1 cellular context compared by ENCODE assay signal in genomic region chr16:21277927-21278706, GRCh38.
TF ChIP-seq lines count a peak whose summit lies in the region.

Gene CRYM, minus strand, starts transcription at chr16:21278290. Its CDS starts 39 bp downstream, at chr16:21278251.

TF ChIP-seq in K562, 482 proteins besides CTCF, POLR2A, EP300 and RAD21 (continued from another document and continues in another):
- TF ChIP-seq CHD7 (IDR thresholded peaks at IDR 0.05; ENCODE audit: low read depth, low read length) (no peak), DDX20 (tag; IDR thresholded peaks at IDR 0.05; ENCODE audit: low read depth) (no peak), CREB5 (CRISPR knock-in tag; IDR thresholded peaks at IDR 0.05) (no peak), YBX1 (IDR thresholded peaks at IDR 0.05) (no peak), ZNF143 (CRISPR knock-in tag; IDR thresholded peaks at IDR 0.05) (no peak), ZBTB49 (CRISPR knock-in tag; IDR thresholded peaks at IDR 0.05; ENCODE audit: borderline replicate concordance) (no peak), PHB (CRISPR knock-in tag; IDR thresholded peaks at IDR 0.05) (no peak), SIN3B (IDR thresholded peaks at IDR 0.05; ENCODE audit: low read depth) (no peak), ZSCAN29 (IDR thresholded peaks at IDR 0.05) (no peak), POLR2AphosphoS2 (IDR thresholded peaks at IDR 0.05; ENCODE audit: low read length) (no peak), SOX6 (IDR thresholded peaks at IDR 0.05) (peak; percentile 20; the same call in 1 of the 2 replicates), SMARCE1 (IDR thresholded peaks at IDR 0.05) (peak; percentile 39; the same call in 1 of the 2 replicates), HOXB6 (CRISPR knock-in tag; IDR thresholded peaks at IDR 0.05; ENCODE audit: borderline replicate concordance) (no peak), SP1 (CRISPR knock-in tag; IDR thresholded peaks at IDR 0.05) (peak; percentile 66; the same call in 1 of the 2 replicates), CBX2 (IDR thresholded peaks at IDR 0.05; ENCODE audit: insufficient read depth, low read length, poor library complexity, severe bottlenecking) (no peak), SMC3 (conservative IDR thresholded peaks at IDR 0.05; ENCODE audit: insufficient read depth, low read depth, low read length) (peak; percentile 75), NR4A1 (CRISPR knock-in tag; IDR thresholded peaks at IDR 0.05) (no peak), NR4A1 (tag; IDR thresholded peaks at IDR 0.05) (no peak), NCOA6 (IDR thresholded peaks at IDR 0.05) (no peak), FOXO4 (CRISPR knock-in tag; IDR thresholded peaks at IDR 0.05) (no peak), ZNF830 (CRISPR knock-in tag; IDR thresholded peaks at IDR 0.05) (no peak), HMG20B (CRISPR knock-in tag; IDR thresholded peaks at IDR 0.05) (no peak), PML (IDR thresholded peaks at IDR 0.05; ENCODE audit: low read length) (no peak), KHSRP (IDR thresholded peaks at IDR 0.05) (no peak), FOS (IDR thresholded peaks at IDR 0.05; ENCODE audit: extremely low read depth, insufficient read length) (no peak), HEY1 (CRISPR knock-in tag; IDR thresholded peaks at IDR 0.05; ENCODE audit: borderline replicate concordance) (no peak), EGR1 (conservative IDR thresholded peaks at IDR 0.05) (peak; percentile 77), HDAC1 (IDR thresholded peaks at IDR 0.05) (0 out of 4 replicates have a peak, but pooled peaks of 1 of the 2 experiments have one; percentile 13), RCOR1 (IDR thresholded peaks at IDR 0.05; ENCODE audit: borderline replicate concordance in 1 of 2, low read depth in 2 of 2, low read length in 2 of 2) (peak in 1 of 2 experiments; percentile 28; a peak in 1 of 4 replicates), TEAD1 (CRISPR knock-in tag; IDR thresholded peaks at IDR 0.05) (no peak; a peak in 1 of 4 replicates), RBM15 (IDR thresholded peaks at IDR 0.05; ENCODE audit: insufficient read depth, low read length) (no peak), PHF8 (IDR thresholded peaks at IDR 0.05; ENCODE audit: borderline replicate concordance, low read length) (peak; percentile 39; the same call in 1 of the 2 replicates), RHOXF2B (CRISPR knock-in tag; conservative IDR thresholded peaks at IDR 0.05) (no peak), ZBTB26 (CRISPR knock-in tag; IDR thresholded peaks at IDR 0.05) (no peak), U2AF1 (optimal IDR thresholded peaks at IDR 0.05; ENCODE audit: low read depth, low read length) (no peak), MEF2A (IDR thresholded peaks at IDR 0.05; ENCODE audit: control insufficient read depth, low read depth, low read length) (no peak), NEUROD1 (IDR thresholded peaks at IDR 0.05; ENCODE audit: borderline replicate concordance, low read depth, low read length, partially characterized antibody) (no peak), STAT5B (CRISPR knock-in tag; IDR thresholded peaks at IDR 0.05) (no peak), RBFOX2 (IDR thresholded peaks at IDR 0.05; ENCODE audit: low read depth, low read length) (0 out of 2 replicates have a peak, but pooled peaks have one; percentile 17), PTBP1 (IDR thresholded peaks at IDR 0.05; ENCODE audit: low read depth, low read length) (no peak), ATF1 (CRISPR knock-in tag; IDR thresholded peaks at IDR 0.05) (no peak), ATF1 (tag; IDR thresholded peaks at IDR 0.05) (no peak), PRDM10 (IDR thresholded peaks at IDR 0.05; ENCODE audit: partially characterized antibody) (no peak), ZNF316 (IDR thresholded peaks at IDR 0.05) (no peak), PTRF (tag; IDR thresholded peaks at IDR 0.05) (no peak)
